23 cellular contexts compared by ENCODE assay signal in genomic region chr7:18140943-18141342, GRCh38.
"Had no signal": no experiment of that assay in that cellular context is flagged by ENCODE, and none has a peak within 500 bp of the region (broad histone marks: within the 10 kb centered on the region; RNA-seq: fewer than 3 reads in every experiment).

No MANE protein-coding gene starts in this region.

- H3K4me1 ChIP-seq: right atrium auricular region, upper lobe of left lung had no signal

- H3K4me1 Mint-ChIP-seq: activated CD4-positive, alpha-beta T cell treated with anti-CD3 and anti-CD28 coated beads, Interleukin-2, amount 10 ng/mL, durations not matched to agents 24 days and 14 days; activated CD8-positive, alpha-beta memory T cell treated with anti-CD3 and anti-CD28 coated beads, Interleukin-2, amount 10 ng/mL, durations not matched to agents 7 days and 5 days; T-helper 17 cell had no signal

- H3K27ac Mint-ChIP-seq: activated CD4-positive, alpha-beta T cell treated with anti-CD3 and anti-CD28 coated beads, Interleukin-2, amount 10 ng/mL, durations not matched to agents 24 days and 14 days; activated CD8-positive, alpha-beta memory T cell treated with anti-CD3 and anti-CD28 coated beads, Interleukin-2, amount 10 ng/mL, durations not matched to agents 7 days and 5 days; activated CD8-positive, alpha-beta T cell treated with anti-CD3 and anti-CD28 coated beads for 36 hours; activated naive CD8-positive, alpha-beta T cell treated with anti-CD3 and anti-CD28 coated beads, Interleukin-2, amount 50 U/mL, for 24 hours; naive thymus-derived CD4-positive, alpha-beta T cell; progenitor cell of endocrine pancreas; T-helper 17 cell had no signal

- H3K9me3 Mint-ChIP-seq: activated CD4-positive, alpha-beta T cell treated with anti-CD3 and anti-CD28 coated beads, Interleukin-2, amount 10 ng/mL, durations not matched to agents 24 days and 14 days; activated CD8-positive, alpha-beta T cell treated with anti-CD3 and anti-CD28 coated beads for 36 hours; activated naive CD8-positive, alpha-beta T cell treated with anti-CD3 and anti-CD28 coated beads, Interleukin-2, amount 50 U/mL, for 24 hours; neural crest cell had no signal

- H3K27me3 Mint-ChIP-seq: activated CD8-positive, alpha-beta memory T cell treated with anti-CD3 and anti-CD28 coated beads, Interleukin-2, amount 10 ng/mL, durations not matched to agents 7 days and 5 days; activated naive CD8-positive, alpha-beta T cell treated with anti-CD3 and anti-CD28 coated beads, Interleukin-2, amount 50 U/mL, for 24 hours; progenitor cell of endocrine pancreas had no signal

- DNase-seq: activated CD4-positive, alpha-beta T cell treated with anti-CD3 and anti-CD28 coated beads, Interleukin-2, amount 10 ng/mL, durations not matched to agents 24 days and 14 days; activated CD4-positive, CD25-positive, alpha-beta regulatory T cell; activated CD8-positive, alpha-beta memory T cell treated with anti-CD3 and anti-CD28 coated beads, Interleukin-2, amount 10 ng/mL, durations not matched to agents 7 days and 5 days; activated CD8-positive, alpha-beta T cell treated with anti-CD3 and anti-CD28 coated beads for 36 hours; activated effector memory CD4-positive, alpha-beta T cell treated with anti-CD3 and anti-CD28 coated beads, Interleukin-2, amount 50 U/mL, for 16 hours; activated naive CD4-positive, alpha-beta T cell treated with anti-CD3 and anti-CD28 coated beads, Interleukin-2, amount 50 U/mL, for 16 hours; activated naive CD8-positive, alpha-beta T cell treated with anti-CD3 and anti-CD28 coated beads, Interleukin-2, amount 50 U/mL, for 24 hours; activated T-cell treated with anti-CD3 and anti-CD28 coated beads for 4 hours; cortex of kidney; naive thymus-derived CD4-positive, alpha-beta T cell; spleen; stimulated activated CD4-positive, alpha-beta T cell treated with anti-CD3 and anti-CD28 coated beads, Interleukin-4, amount 100 ng/mL, for 24 hours; stimulated activated naive CD4-positive, alpha-beta T cell treated with Interleukin-2 at 50 U/mL for 16 hours; T-helper 17 cell; upper lobe of left lung had no signal

- ATAC-seq: activated CD8-positive, alpha-beta memory T cell treated with anti-CD3 and anti-CD28 coated beads, Interleukin-2, amount 10 ng/mL, durations not matched to agents 7 days and 5 days; activated CD8-positive, alpha-beta T cell treated with anti-CD3 and anti-CD28 coated beads for 36 hours; activated naive CD8-positive, alpha-beta T cell treated with anti-CD3 and anti-CD28 coated beads, Interleukin-2, amount 50 U/mL, for 24 hours; left lobe of liver; naive thymus-derived CD4-positive, alpha-beta T cell; T-helper 17 cell had no signal

- H3K36me3 ChIP-seq: cardiac muscle cell, right atrium auricular region, spleen, thoracic aorta, upper lobe of left lung had no signal

- H3K4me3 Mint-ChIP-seq: activated CD4-positive, alpha-beta T cell treated with anti-CD3 and anti-CD28 coated beads, Interleukin-2, amount 10 ng/mL, durations not matched to agents 24 days and 14 days; activated CD8-positive, alpha-beta memory T cell treated with anti-CD3 and anti-CD28 coated beads, Interleukin-2, amount 10 ng/mL, durations not matched to agents 7 days and 5 days; activated CD8-positive, alpha-beta T cell treated with anti-CD3 and anti-CD28 coated beads for 36 hours; activated naive CD8-positive, alpha-beta T cell treated with anti-CD3 and anti-CD28 coated beads, Interleukin-2, amount 50 U/mL, for 24 hours; naive thymus-derived CD4-positive, alpha-beta T cell; neural crest cell; T-helper 17 cell had no signal

- H3K4me3 ChIP-seq: cardiac muscle cell, lung, right atrium auricular region, spleen, thoracic aorta, upper lobe of left lung had no signal

- H3K36me3 Mint-ChIP-seq: activated CD8-positive, alpha-beta memory T cell treated with anti-CD3 and anti-CD28 coated beads, Interleukin-2, amount 10 ng/mL, durations not matched to agents 7 days and 5 days; naive thymus-derived CD4-positive, alpha-beta T cell had no signal

- H3K27ac ChIP-seq: cardiac muscle cell, epithelial cell of prostate, right atrium auricular region, spleen, thoracic aorta, upper lobe of left lung had no signal

- H3K9me3 ChIP-seq: right atrium auricular region, spleen, thoracic aorta, upper lobe of left lung had no signal

- H3K27me3 ChIP-seq: cardiac muscle cell, right atrium auricular region, spleen, upper lobe of left lung had no signal
